Comparison of ENCODE assay signal across 1 cellular context in genomic region chr5:132059043-132059695, GRCh38.
A peak's percentile ranks its signal among the peaks of the same experiment; 100 is the strongest.
TF ChIP-seq lines count a peak whose summit lies in the region.

No MANE protein-coding gene starts in this region.

TF ChIP-seq in H1, 55 proteins besides CTCF, POLR2A, EP300 and RAD21:
- TF ChIP-seq MAFK (IDR thresholded peaks at IDR 0.05; ENCODE audit: low read depth, low read length), result peak; percentile 57; the same call in 1 of the 2 replicates
- TF ChIP-seq GABPA (IDR thresholded peaks at IDR 0.05; ENCODE audit: borderline replicate concordance, insufficient read depth, low read length), result no peak
